ENCODE assay signal across 8 cellular contexts in the genomic region with DNA sequence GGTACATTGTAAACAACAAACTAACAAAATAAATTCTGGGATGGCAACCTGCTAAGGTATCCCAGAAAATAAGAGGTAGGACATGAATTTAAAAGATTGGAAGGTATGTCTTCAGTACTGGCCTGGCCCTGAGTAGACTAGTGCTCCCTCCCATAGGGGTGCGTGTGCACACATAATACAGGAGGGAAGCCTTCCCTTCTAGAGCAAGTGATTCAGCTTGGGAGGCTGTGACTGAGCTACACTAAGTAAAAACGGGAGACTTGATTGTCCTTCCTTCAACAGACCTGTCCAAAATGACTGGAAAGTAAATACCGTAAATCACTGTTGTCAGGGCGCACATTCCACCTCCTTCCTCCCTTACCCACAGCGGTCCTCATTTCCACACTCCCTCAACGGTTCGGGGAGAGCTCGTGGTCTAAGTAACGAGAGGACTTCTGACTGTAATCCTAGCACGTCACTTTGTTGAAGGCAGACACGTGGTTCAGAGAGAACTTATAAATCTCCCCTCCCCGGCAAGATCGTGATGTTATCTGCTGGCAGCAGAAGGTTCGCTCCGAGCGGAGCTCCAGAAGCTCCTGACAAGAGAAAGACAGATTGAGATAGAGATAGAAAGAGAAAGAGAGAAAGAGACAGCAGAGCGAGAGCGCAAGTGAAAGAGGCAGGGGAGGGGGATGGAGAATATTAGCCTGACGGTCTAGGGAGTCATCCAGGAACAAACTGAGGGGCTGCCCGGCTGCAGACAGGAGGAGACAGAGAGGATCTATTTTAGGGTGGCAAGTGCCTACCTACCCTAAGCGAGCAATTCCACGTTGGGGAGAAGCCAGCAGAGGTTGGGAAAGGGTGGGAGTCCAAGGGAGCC. TPM values are rescaled to one million over a fixed set of nuclear protein-coding genes. Genes with fewer than 3 reads are reported as not detected.
DNase-seq lines count a peak whose midpoint lies in the region; ATAC-seq, FAIRE-seq and TF ChIP-seq lines count a peak whose summit lies in the region.

TGFB2 (plus strand) TSS at position 523 of the 859 bp plus-strand sequence. CDS start 1,366 bp downstream, outside the sequence.

- peaks cover 28% of the 10 kb centered on the region for H3K4me1 ChIP-seq in CD8-positive, alpha-beta T cell (ENCODE audit: insufficient read depth, low read length)
- H3K4me1 ChIP-seq in OCI-LY7 (ENCODE audit: insufficient read depth, low read length, poor library complexity, severe bottlenecking) (peaks cover 5% of the 10 kb centered on the region), small intestine (ENCODE audit: control insufficient read depth in 2 of 2, insufficient read depth in 1 of 2, low read depth in 1 of 2, low read length in 1 of 2) (no peaks in the 10 kb centered on the region)

- no peaks in the 10 kb centered on the region for H3K9me3 ChIP-seq in CD8-positive, alpha-beta T cell (ENCODE audit: low read length)
- H3K9me3 ChIP-seq in OCI-LY7 (ENCODE audit: low read length) = no peaks in the 10 kb centered on the region
- H3K9me3 ChIP-seq in small intestine (ENCODE audit: control insufficient read depth, low read depth) = no peaks in the 10 kb centered on the region

- no peaks in the 10 kb centered on the region for H3K27me3 ChIP-seq in CD8-positive, alpha-beta T cell (ENCODE audit: insufficient read depth, low read length)
- peaks cover 5% of the 10 kb centered on the region in 2 donors for H3K27me3 ChIP-seq in small intestine (ENCODE audit: control insufficient read depth in 2 of 2, insufficient read depth in 2 of 2, low read length in 2 of 2)

- ATAC-seq in CD8-positive, alpha-beta T cell = peak; percentile 35
- ATAC-seq in GM19324 (IDR thresholded peaks at IDR 0.05; ENCODE audit: low FRiP score, unreplicated experiment) (peak; percentile 53), HG03280 (IDR thresholded peaks at IDR 0.05; ENCODE audit: unreplicated experiment) (peak; percentile 46)

- H2AFZ ChIP-seq in OCI-LY7 (ENCODE audit: low read length) = no peak within 1 kb of the TSS

- no peak for FAIRE-seq in small intestine (lab: Jason Lieb, UNC)

- H3K4me3 Mint-ChIP-seq in CD8-positive, alpha-beta T cell = no peak within 1 kb of the TSS

- H3K36me3 Mint-ChIP-seq in CD8-positive, alpha-beta T cell = peaks cover 11% of the 10 kb centered on the region

- CTCF ChIA-PET in CD8-positive, alpha-beta T cell (lab: Charles Lee) = interaction anchor here (0.9 kb wide), 1 partner anchor 15 kb away, joined by 3 read pairs; no protein-coding TSS in a partner anchor
- CTCF ChIA-PET in OCI-LY7 (lab: Charles Lee; ENCODE audit: unreplicated experiment) = no interaction called here

- H3K9me3 Mint-ChIP-seq in CD8-positive, alpha-beta T cell = no peaks in the 10 kb centered on the region

- no peak for DNase-seq in CD8-positive, alpha-beta T cell
- DNase-seq in OCI-LY7 (ENCODE audit: low spot score) (no peak), cerebellar cortex (ENCODE audit: low spot score) (peak; percentile 30), islet precursor cell (peak; percentile 89), small intestine (peak; percentile 10), NCI-H524 (lab: John Stamatoyannopoulos, UW) (no peak)

- POLR2A ChIA-PET in CD8-positive, alpha-beta T cell (lab: Charles Lee) = interaction anchor here (0.6 kb wide), 1 partner anchor 20 kb away, joined by 3 read pairs; no protein-coding TSS in a partner anchor
- POLR2A ChIA-PET in OCI-LY7 (lab: Charles Lee) = interaction anchor here (0.6 kb wide), 1 partner anchor 11 kb away, joined by 3 read pairs; no protein-coding TSS in a partner anchor

- no TSS peak for BruUV-seq in OCI-LY7 (replicated peaks; lab: Mats Ljungman, UMichigan)

- WGBS in small intestine, 3 donors = 2 to 7% (median 5%) methylated on average over 22 of the region's 22 CpGs

- H3K4me2 ChIP-seq in OCI-LY7 (ENCODE audit: low read length) = peak within 1 kb of the TSS; percentile 54; the same call in 1 of the 2 replicates

- H3K36me3 ChIP-seq in CD8-positive, alpha-beta T cell (ENCODE audit: insufficient read depth, low read length) = no peaks in the 10 kb centered on the region
- H3K36me3 ChIP-seq in OCI-LY7 (ENCODE audit: insufficient read depth, low read length) (peaks cover 13% of the 10 kb centered on the region), small intestine (ENCODE audit: control insufficient read depth in 2 of 2, insufficient read depth in 2 of 2, low read length in 2 of 2) (no peaks in the 10 kb centered on the region)

- intact Hi-C loops in CD8-positive, alpha-beta T cell (cut with DNase I, micrococcal nuclease) = no loop called here
- intact Hi-C loops in OCI-LY7 (cut with micrococcal nuclease; ENCODE audit: unreplicated experiment) = no loop called here

- H3K4me3 ChIP-seq in CD8-positive, alpha-beta T cell (ENCODE audit: low read depth, low read length) = peak within 1 kb of the TSS; percentile 44
- H3K4me3 ChIP-seq in OCI-LY7 (ENCODE audit: low read depth, low read length, poor library complexity, severe bottlenecking) (peak within 1 kb of the TSS; percentile 42), small intestine (ENCODE audit: low read depth in 1 of 2, low read length in 2 of 2) (peak within 1 kb of the TSS; percentile 48 to 54)

- no peaks in the 10 kb centered on the region; the same call in 1 of the 2 replicates for H4K20me1 ChIP-seq in OCI-LY7 (ENCODE audit: insufficient read depth, low read length)

- H3K27me3 Mint-ChIP-seq in CD8-positive, alpha-beta T cell (ENCODE audit: low read depth) = peaks cover 20% of the 10 kb centered on the region

- TF ChIP-seq CTCF in CD8-positive, alpha-beta T cell (IDR thresholded peaks at IDR 0.05) = no peak
- TF ChIP-seq CTCF in OCI-LY7 (conservative IDR thresholded peaks at IDR 0.05; ENCODE audit: low read length) = no peak

- H3K4me1 Mint-ChIP-seq in CD8-positive, alpha-beta T cell (ENCODE audit: low read depth) = peaks cover 27% of the 10 kb centered on the region

- no peak within 1 kb of the TSS for H3K27ac Mint-ChIP-seq in CD8-positive, alpha-beta T cell

- no peak within 1 kb of the TSS for H3K27ac ChIP-seq in CD8-positive, alpha-beta T cell (ENCODE audit: low read depth, low read length)
- H3K27ac ChIP-seq in OCI-LY7 (ENCODE audit: low read depth, low read length, poor library complexity, severe bottlenecking) (no peak within 1 kb of the TSS), small intestine (ENCODE audit: low read depth in 1 of 2, low read length in 1 of 2) (peak within 1 kb of the TSS in 1 of 2 donors; percentile 66)

- H3K9me2 ChIP-seq in OCI-LY7 (ENCODE audit: insufficient read depth, low read length) = no peaks in the 10 kb centered on the region

- H3K79me2 ChIP-seq in OCI-LY7 (ENCODE audit: insufficient read depth, low read depth, low read length) = no peaks in the 10 kb centered on the region

RNA-seq across cellular contexts. Expression of gene TGFB2, which starts in this region (rescaled TPM):
- total RNA-seq in CD8-positive, alpha-beta T cell = not detected
- total RNA-seq in OCI-LY7 (2014; rRNA removed; shearing (Covaris generic)) = 0.03 TPM in 1 of 2 replicates, not detected in the other
- total RNA-seq in OCI-LY7 (2022) = 0.11 TPM in 1 of 2 replicates, not detected in the other
- polyA plus RNA-seq in small intestine = under 1 TPM in 2 of 3 donors, not detected in 1; 0.49 to 0.81 TPM

Comparison
In these comparisons a context has a peak if more than half of its experiments do, and no peak if none do; other contexts are left out.
1. Peak in ATAC-seq and H3K4me3 ChIP-seq in CD8-positive, alpha-beta T cell; RNA of the gene not detected or under 1 TPM.
2. Peak in DNase-seq and H3K4me3 ChIP-seq in small intestine; RNA of the gene not detected or under 1 TPM.
3. DNase-seq: peak in cerebellar cortex (single experiment) and islet precursor cell (single experiment); none in CD8-positive, alpha-beta T cell (0 of 7), OCI-LY7 (single experiment) and NCI-H524 (0 of 2).
4. Peak in every context shown above with its lines, with median percentiles within 50 percentile points of each other: ATAC-seq and H3K4me3 ChIP-seq.